34 cellular contexts compared by ENCODE assay signal in genomic region chr1:233657466-233657865, GRCh38. TPM values are rescaled to one million over a fixed set of nuclear protein-coding genes. Genes with fewer than 3 reads are reported as not detected.
"Had no signal": no experiment of that assay in that cellular context is flagged by ENCODE, and none has a peak within 500 bp of the region (broad histone marks: within the 10 kb centered on the region; RNA-seq: fewer than 3 reads in every experiment).

No MANE protein-coding gene starts in this region.

- H3K4me1 Mint-ChIP-seq: activated CD4-positive, alpha-beta T cell treated with anti-CD3 and anti-CD28 coated beads for 36 hours; activated CD4-positive, alpha-beta T cell treated with anti-CD3 and anti-CD28 coated beads, Interleukin-2, amount 10 ng/mL, durations not matched to agents 7 days and 5 days; activated naive CD8-positive, alpha-beta T cell treated with anti-CD3 and anti-CD28 coated beads for 36 hours; activated T-helper 17 cell treated with anti-CD3 and anti-CD28 coated beads, Interleukin-2, amount 50 U/mL, for 72 hours had no signal

- ATAC-seq: activated CD4-positive, alpha-beta T cell treated with anti-CD3 and anti-CD28 coated beads for 36 hours; activated CD4-positive, CD25-positive, alpha-beta regulatory T cell treated with anti-CD3 and anti-CD28 coated beads, Interleukin-2, amount 50 U/mL, for 24 hours; activated CD8-positive, alpha-beta T cell treated with anti-CD3 and anti-CD28 coated beads, Interleukin-2, amount 10 ng/mL, durations not matched to agents 7 days and 5 days; activated T-helper 17 cell treated with anti-CD3 and anti-CD28 coated beads, Interleukin-2, amount 50 U/mL, for 72 hours; Panc1 had no signal

- FAIRE-seq: TTC549 had no signal

- H3K27me3 Mint-ChIP-seq: activated CD4-positive, alpha-beta T cell treated with anti-CD3 and anti-CD28 coated beads, Interleukin-2, amount 10 ng/mL, durations not matched to agents 7 days and 5 days; activated naive CD8-positive, alpha-beta T cell treated with anti-CD3 and anti-CD28 coated beads for 36 hours had no signal

- H3K27me3 ChIP-seq: brain microvascular endothelial cell, cardiac muscle cell, SJCRH30 had no signal

- H3K9me3 Mint-ChIP-seq: activated CD4-positive, alpha-beta T cell treated with anti-CD3 and anti-CD28 coated beads, Interleukin-2, amount 10 ng/mL, durations not matched to agents 7 days and 5 days; activated naive CD8-positive, alpha-beta T cell treated with anti-CD3 and anti-CD28 coated beads for 36 hours; activated T-cell treated with anti-CD3 and anti-CD28 coated beads, Interleukin-2, amount 50 U/mL, for 24 hours; activated T-helper 17 cell treated with anti-CD3 and anti-CD28 coated beads, Interleukin-2, amount 50 U/mL, for 72 hours; T-helper 1 cell treated with Interleukin-12 subunit alpha and Interleukin-12 subunit beta and Interleukin-4 antibody, amounts not matched to agents 30 μg/mL and 1 μg/mL, for 36 hours; T-helper 2 cell treated with Interferon-gamma antibody and Interleukin-4, amounts not matched to agents 5 μg/mL and 100 μg/mL, for 36 hours had no signal

- H3K4me3 ChIP-seq: cardiac muscle cell, coronary artery, SJCRH30, SK-N-MC had no signal

- H3K4me3 Mint-ChIP-seq: activated CD4-positive, alpha-beta T cell treated with anti-CD3 and anti-CD28 coated beads for 36 hours; activated CD4-positive, alpha-beta T cell treated with anti-CD3 and anti-CD28 coated beads, Interleukin-2, amount 10 ng/mL, durations not matched to agents 7 days and 5 days; activated CD8-positive, alpha-beta T cell treated with anti-CD3 and anti-CD28 coated beads, Interleukin-2, amount 10 ng/mL, durations not matched to agents 7 days and 5 days; activated naive CD8-positive, alpha-beta T cell treated with anti-CD3 and anti-CD28 coated beads for 36 hours; activated T-cell treated with anti-CD3 and anti-CD28 coated beads, Interleukin-2, amount 50 U/mL, for 24 hours; activated T-helper 17 cell treated with anti-CD3 and anti-CD28 coated beads, Interleukin-2, amount 50 U/mL, for 72 hours; T-helper 1 cell treated with Interleukin-12 subunit alpha and Interleukin-12 subunit beta and Interleukin-4 antibody, amounts not matched to agents 30 μg/mL and 1 μg/mL, for 36 hours; T-helper 2 cell treated with Interferon-gamma antibody and Interleukin-4, amounts not matched to agents 5 μg/mL and 100 μg/mL, for 36 hours had no signal

- H3K27ac Mint-ChIP-seq: activated CD4-positive, alpha-beta T cell treated with anti-CD3 and anti-CD28 coated beads for 36 hours; activated CD4-positive, alpha-beta T cell treated with anti-CD3 and anti-CD28 coated beads, Interleukin-2, amount 10 ng/mL, durations not matched to agents 7 days and 5 days; activated CD8-positive, alpha-beta T cell treated with anti-CD3 and anti-CD28 coated beads, Interleukin-2, amount 10 ng/mL, durations not matched to agents 7 days and 5 days; activated naive CD8-positive, alpha-beta T cell treated with anti-CD3 and anti-CD28 coated beads for 36 hours; activated T-cell treated with anti-CD3 and anti-CD28 coated beads, Interleukin-2, amount 50 U/mL, for 24 hours; activated T-helper 17 cell treated with anti-CD3 and anti-CD28 coated beads, Interleukin-2, amount 50 U/mL, for 72 hours; T-helper 1 cell treated with Interleukin-12 subunit alpha and Interleukin-12 subunit beta and Interleukin-4 antibody, amounts not matched to agents 30 μg/mL and 1 μg/mL, for 36 hours; T-helper 2 cell treated with Interferon-gamma antibody and Interleukin-4, amounts not matched to agents 5 μg/mL and 100 μg/mL, for 36 hours had no signal

- H3K36me3 Mint-ChIP-seq: activated naive CD8-positive, alpha-beta T cell treated with anti-CD3 and anti-CD28 coated beads for 36 hours had no signal

- H3K27ac ChIP-seq: brain microvascular endothelial cell, cardiac muscle cell, coronary artery, SJCRH30, SK-N-MC had no signal

- DNase-seq: activated CD4-positive, alpha-beta T cell treated with anti-CD3 and anti-CD28 coated beads for 36 hours; activated CD4-positive, alpha-beta T cell treated with anti-CD3 and anti-CD28 coated beads, Interleukin-2, amount 10 ng/mL, durations not matched to agents 7 days and 5 days; activated CD4-positive, alpha-beta T cell treated with anti-CD3 and anti-CD28 coated beads, Interleukin-2, amount 50 U/mL, for 48 hours; activated CD8-positive, alpha-beta T cell treated with anti-CD3 and anti-CD28 coated beads, Interleukin-2, amount 10 ng/mL, durations not matched to agents 7 days and 5 days; activated effector memory CD4-positive, alpha-beta T cell treated with anti-CD3 and anti-CD28 coated beads, Interleukin-2, amount 50 U/mL, for 16 hours; activated naive CD4-positive, alpha-beta T cell; activated naive CD4-positive, alpha-beta T cell treated with anti-CD3 and anti-CD28 coated beads, Interleukin-2, amount 50 U/mL, for 16 hours; activated naive CD8-positive, alpha-beta T cell treated with anti-CD3 and anti-CD28 coated beads for 36 hours; activated T-cell treated with anti-CD3 and anti-CD28 coated beads, Interleukin-2, amount 50 U/mL, for 24 hours; amniotic stem cell; aorta; brain microvascular endothelial cell; Kasumi-1; MM.1S; MV-4-11; NCI-H1092; NCI-H1436 treated with DMSO at 0.1 percent for 48 hours; NCI-H1694 treated with DMSO at 0.1 percent for 48 hours; NCI-H2029; NCI-H345; NCI-H524 treated with DMSO at 0.1 percent for 48 hours; NCI-H748 treated with DMSO at 0.1 percent for 48 hours; SHP77; SJCRH30 had no signal

- H3K4me1 ChIP-seq: SJCRH30 had no signal

- H3K36me3 ChIP-seq: brain microvascular endothelial cell, cardiac muscle cell, SJCRH30 had no signal

RNA-seq across cellular contexts. Expression of gene KCNK1, which starts 43.6 kb away (rescaled TPM):
- total RNA-seq: activated naive CD8-positive, alpha-beta T cell treated with anti-CD3 and anti-CD28 coated beads for 36 hours; OCI-LY7; SJCRH30 had no signal
